8 cellular contexts compared by ENCODE assay signal in genomic region chr7:73647725-73648592, GRCh38.
DNase-seq lines count a peak whose midpoint lies in the region; ATAC-seq, FAIRE-seq and TF ChIP-seq lines count a peak whose summit lies in the region.

No MANE protein-coding gene starts in this region.

- peaks cover 9% of the 10 kb centered on the region for H3K4me1 Mint-ChIP-seq in activated naive CD4-positive, alpha-beta T cell treated with anti-CD3 and anti-CD28 coated beads, Interleukin-2, amount 10 ng/mL, durations not matched to agents 7 days and 5 days

- CTCF ChIA-PET in activated naive CD4-positive, alpha-beta T cell treated with anti-CD3 and anti-CD28 coated beads, Interleukin-2, amount 10 ng/mL, durations not matched to agents 7 days and 5 days (lab: Charles Lee) = no interaction called here

- peaks cover 85% of the 10 kb centered on the region for H3K27me3 Mint-ChIP-seq in activated naive CD4-positive, alpha-beta T cell treated with anti-CD3 and anti-CD28 coated beads, Interleukin-2, amount 10 ng/mL, durations not matched to agents 7 days and 5 days

- DNase-seq in D721Med (ENCODE audit: insufficient read length, low spot score) (no peak), NCI-H1105 (lab: John Stamatoyannopoulos, UW) (peak; percentile 53)
- peak; percentile 44 for DNase-seq in activated naive CD4-positive, alpha-beta T cell treated with anti-CD3 and anti-CD28 coated beads, Interleukin-2, amount 10 ng/mL, durations not matched to agents 7 days and 5 days
- peak; percentile 28 for DNase-seq in stimulated activated CD4-positive, alpha-beta T cell treated with anti-CD3 and anti-CD28 coated beads, Interleukin-4, amount 100 ng/mL, for 24 hours

- H3K36me3 Mint-ChIP-seq in activated naive CD4-positive, alpha-beta T cell treated with anti-CD3 and anti-CD28 coated beads, Interleukin-2, amount 10 ng/mL, durations not matched to agents 7 days and 5 days = no peaks in the 10 kb centered on the region

- no peaks in the 10 kb centered on the region for H3K9me3 Mint-ChIP-seq in activated naive CD4-positive, alpha-beta T cell treated with anti-CD3 and anti-CD28 coated beads, Interleukin-2, amount 10 ng/mL, durations not matched to agents 7 days and 5 days

- no peak overlapping the region for H3K27ac Mint-ChIP-seq in activated naive CD4-positive, alpha-beta T cell treated with anti-CD3 and anti-CD28 coated beads, Interleukin-2, amount 10 ng/mL, durations not matched to agents 7 days and 5 days

- no peak for FAIRE-seq in D721Med (lab: Jason Lieb, UNC)

- ATAC-seq in GM19467 (IDR thresholded peaks at IDR 0.05; ENCODE audit: unreplicated experiment) (no peak), GM21737 (IDR thresholded peaks at IDR 0.05; ENCODE audit: unreplicated experiment) (no peak), GM21619 (IDR thresholded peaks at IDR 0.05; ENCODE audit: unreplicated experiment) (no peak)

- TF ChIP-seq CTCF in D721Med (IDR thresholded peaks at IDR 0.05; ENCODE audit: insufficient read depth, missing control alignments) = peak; percentile 20

- H3K4me3 Mint-ChIP-seq in activated naive CD4-positive, alpha-beta T cell treated with anti-CD3 and anti-CD28 coated beads, Interleukin-2, amount 10 ng/mL, durations not matched to agents 7 days and 5 days = peak overlapping the region; percentile 12

- H3K4me3 ChIP-seq in iPS-11a (ENCODE audit: low read depth, low read length) = peak overlapping the region; percentile 47
